ENCODE assay signal across 28 cellular contexts in genomic region chr3:29745237-29745870, GRCh38.
"Had no signal": no experiment of that assay in that cellular context is flagged by ENCODE, and none has a peak within 500 bp of the region (broad histone marks: within the 10 kb centered on the region; RNA-seq: fewer than 3 reads in every experiment).

No MANE protein-coding gene starts in this region.

- H3K4me3 Mint-ChIP-seq: activated CD4-positive, alpha-beta memory T cell treated with anti-CD3 and anti-CD28 coated beads, Interleukin-2, amount 10 ng/mL, durations not matched to agents 7 days and 5 days; activated CD4-positive, alpha-beta T cell treated with anti-CD3 and anti-CD28 coated beads, Interleukin-2, amount 10 ng/mL, durations not matched to agents 24 days and 14 days; activated naive CD4-positive, alpha-beta T cell treated with anti-CD3 and anti-CD28 coated beads, Interleukin-2, amount 10 ng/mL, durations not matched to agents 7 days and 5 days; activated naive CD8-positive, alpha-beta T cell treated with anti-CD3 and anti-CD28 coated beads, Interleukin-2, amount 10 ng/mL, durations not matched to agents 7 days and 5 days; activated T-cell treated with anti-CD3 and anti-CD28 coated beads, Interleukin-2, amount 50 U/mL, for 24 hours; stimulated activated naive B cell treated with anti-CD40 and anti-IgM and Interleukin-4, amounts not matched to agents 10 μg/mL and 1 μg/mL and 100 μg/mL, for 72 hours had no signal

- H3K27me3 ChIP-seq: brain microvascular endothelial cell, esophagus squamous epithelium, left lung, stomach, thyroid gland had no signal

- H3K27me3 Mint-ChIP-seq: activated CD4-positive, alpha-beta memory T cell treated with anti-CD3 and anti-CD28 coated beads, Interleukin-2, amount 10 ng/mL, durations not matched to agents 7 days and 5 days; activated naive CD4-positive, alpha-beta T cell treated with anti-CD3 and anti-CD28 coated beads, Interleukin-2, amount 10 ng/mL, durations not matched to agents 7 days and 5 days; stimulated activated naive B cell treated with anti-CD40 and anti-IgM and Interleukin-4, amounts not matched to agents 10 μg/mL and 1 μg/mL and 100 μg/mL, for 72 hours had no signal

- H3K4me3 ChIP-seq: coronary artery, dorsolateral prefrontal cortex, esophagus squamous epithelium, left lung, lung, stomach, thyroid gland had no signal

- FAIRE-seq: frontal cortex, TTC549 had no signal

- H3K36me3 ChIP-seq: brain microvascular endothelial cell, esophagus squamous epithelium, left lung, stomach, thyroid gland, WERI-Rb-1 had no signal

- H3K9me3 ChIP-seq: esophagus squamous epithelium, left lung, stomach, thyroid gland had no signal

- H3K27ac Mint-ChIP-seq: activated CD4-positive, alpha-beta memory T cell treated with anti-CD3 and anti-CD28 coated beads, Interleukin-2, amount 10 ng/mL, durations not matched to agents 7 days and 5 days; activated CD4-positive, alpha-beta T cell treated with anti-CD3 and anti-CD28 coated beads, Interleukin-2, amount 10 ng/mL, durations not matched to agents 24 days and 14 days; activated naive CD4-positive, alpha-beta T cell treated with anti-CD3 and anti-CD28 coated beads, Interleukin-2, amount 10 ng/mL, durations not matched to agents 7 days and 5 days; activated naive CD8-positive, alpha-beta T cell treated with anti-CD3 and anti-CD28 coated beads, Interleukin-2, amount 10 ng/mL, durations not matched to agents 7 days and 5 days; activated T-cell treated with anti-CD3 and anti-CD28 coated beads, Interleukin-2, amount 50 U/mL, for 24 hours; stimulated activated naive B cell treated with anti-CD40 and anti-IgM and Interleukin-4, amounts not matched to agents 10 μg/mL and 1 μg/mL and 100 μg/mL, for 72 hours had no signal

- H3K4me1 Mint-ChIP-seq: activated CD4-positive, alpha-beta memory T cell treated with anti-CD3 and anti-CD28 coated beads, Interleukin-2, amount 10 ng/mL, durations not matched to agents 7 days and 5 days; activated naive CD4-positive, alpha-beta T cell treated with anti-CD3 and anti-CD28 coated beads, Interleukin-2, amount 10 ng/mL, durations not matched to agents 7 days and 5 days; activated naive CD8-positive, alpha-beta T cell treated with anti-CD3 and anti-CD28 coated beads, Interleukin-2, amount 10 ng/mL, durations not matched to agents 7 days and 5 days; stimulated activated naive B cell treated with anti-CD40 and anti-IgM and Interleukin-4, amounts not matched to agents 10 μg/mL and 1 μg/mL and 100 μg/mL, for 72 hours had no signal

- DNase-seq: activated CD4-positive, alpha-beta memory T cell treated with anti-CD3 and anti-CD28 coated beads, Interleukin-2, amount 10 ng/mL, durations not matched to agents 7 days and 5 days; activated CD4-positive, alpha-beta T cell treated with anti-CD3 and anti-CD28 coated beads, Interleukin-2, amount 10 ng/mL, durations not matched to agents 24 days and 14 days; activated CD4-positive, CD25-positive, alpha-beta regulatory T cell treated with anti-CD3 and anti-CD28 coated beads, Interleukin-2, amount 50 U/mL, for 72 hours; activated CD8-positive, alpha-beta memory T cell treated with anti-CD3 and anti-CD28 coated beads, Interleukin-2, amount 50 U/mL, for 48 hours; activated gamma-delta T cell; activated naive CD4-positive, alpha-beta T cell treated with anti-CD3 and anti-CD28 coated beads, Interleukin-2, amount 10 ng/mL, durations not matched to agents 7 days and 5 days; activated naive CD8-positive, alpha-beta T cell treated with anti-CD3 and anti-CD28 coated beads, Interleukin-2, amount 10 ng/mL, durations not matched to agents 7 days and 5 days; activated T-cell treated with anti-CD3 and anti-CD28 coated beads, Interleukin-2, amount 50 U/mL, for 24 hours; brain microvascular endothelial cell; dorsolateral prefrontal cortex; esophagus squamous epithelium; kidney glomerular epithelial cell; left lung; posterior cingulate gyrus; right cardiac atrium; stimulated activated CD4-positive, alpha-beta T cell treated with anti-CD3 and anti-CD28 coated beads, Interleukin-15, amount 100 ng/mL, for 24 hours; stimulated activated CD4-positive, alpha-beta T cell treated with anti-CD3 and anti-CD28 coated beads, Interleukin-2, amount 100 ng/mL, for 24 hours; stimulated activated naive B cell treated with anti-CD40 and anti-IgM and Interleukin-4, amounts not matched to agents 10 μg/mL and 1 μg/mL and 100 μg/mL, for 72 hours; stomach; T-helper 1 cell; T-helper 9 cell; thyroid gland; WERI-Rb-1 had no signal

- H3K9me3 Mint-ChIP-seq: activated CD4-positive, alpha-beta memory T cell treated with anti-CD3 and anti-CD28 coated beads, Interleukin-2, amount 10 ng/mL, durations not matched to agents 7 days and 5 days; activated CD4-positive, alpha-beta T cell treated with anti-CD3 and anti-CD28 coated beads, Interleukin-2, amount 10 ng/mL, durations not matched to agents 24 days and 14 days; activated naive CD4-positive, alpha-beta T cell treated with anti-CD3 and anti-CD28 coated beads, Interleukin-2, amount 10 ng/mL, durations not matched to agents 7 days and 5 days; activated naive CD8-positive, alpha-beta T cell treated with anti-CD3 and anti-CD28 coated beads, Interleukin-2, amount 10 ng/mL, durations not matched to agents 7 days and 5 days; activated T-cell treated with anti-CD3 and anti-CD28 coated beads, Interleukin-2, amount 50 U/mL, for 24 hours; stimulated activated naive B cell treated with anti-CD40 and anti-IgM and Interleukin-4, amounts not matched to agents 10 μg/mL and 1 μg/mL and 100 μg/mL, for 72 hours had no signal

- ATAC-seq: left lung; stimulated activated naive B cell treated with anti-CD40 and anti-IgM and Interleukin-4, amounts not matched to agents 10 μg/mL and 1 μg/mL and 100 μg/mL, for 72 hours had no signal

- H3K36me3 Mint-ChIP-seq: activated naive CD4-positive, alpha-beta T cell treated with anti-CD3 and anti-CD28 coated beads, Interleukin-2, amount 10 ng/mL, durations not matched to agents 7 days and 5 days; activated naive CD8-positive, alpha-beta T cell treated with anti-CD3 and anti-CD28 coated beads, Interleukin-2, amount 10 ng/mL, durations not matched to agents 7 days and 5 days; stimulated activated naive B cell treated with anti-CD40 and anti-IgM and Interleukin-4, amounts not matched to agents 10 μg/mL and 1 μg/mL and 100 μg/mL, for 72 hours had no signal

- H3K27ac ChIP-seq: brain microvascular endothelial cell, coronary artery, dorsolateral prefrontal cortex, epithelial cell of prostate, esophagus squamous epithelium, left lung, thyroid gland, WERI-Rb-1 had no signal
